18 cellular contexts compared by ENCODE assay signal in the genomic region with DNA sequence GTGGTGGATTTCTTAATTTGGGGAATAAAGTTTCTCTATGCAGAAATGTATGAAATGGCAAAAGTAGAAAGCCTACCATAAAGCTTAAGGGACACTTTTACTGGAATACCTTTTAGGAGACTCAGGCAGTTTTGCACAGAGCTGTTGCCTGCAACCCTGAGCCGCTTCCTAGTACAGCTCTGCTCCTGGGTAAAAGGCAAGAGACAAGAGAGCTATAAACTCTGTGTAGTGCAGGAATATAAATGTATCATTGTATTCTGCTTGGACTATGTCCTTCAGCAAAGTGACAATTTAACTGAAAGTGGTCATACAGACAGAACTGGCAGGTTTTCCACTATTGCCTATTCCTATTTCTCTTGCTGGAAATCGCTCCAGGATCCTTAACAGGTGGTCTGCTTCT.
DNase-seq lines count a peak whose midpoint lies in the region; ATAC-seq and TF ChIP-seq lines count a peak whose summit lies in the region.
"Had no signal": no experiment of that assay in that cellular context is flagged by ENCODE, and none has a peak within 500 bp of the region (broad histone marks: within the 10 kb centered on the region; RNA-seq: fewer than 3 reads in every experiment).

No MANE protein-coding gene starts in this region.

- H3K27ac ChIP-seq in colonic mucosa = peak overlapping the region; percentile 23
- H3K27ac ChIP-seq: BLaER1, C4-2B had no signal

- intact Hi-C loops in colonic mucosa (cut with DNase I) = no loop called here
- intact Hi-C loops in mucosa of descending colon (cut with DNase I, micrococcal nuclease) = no loop called here

- H3K27me3 ChIP-seq in colonic mucosa = no peaks in the 10 kb centered on the region
- H3K27me3 ChIP-seq: BLaER1 had no signal

- H3K9me3 ChIP-seq in colonic mucosa = no peaks in the 10 kb centered on the region
- H3K9me3 ChIP-seq in mucosa of descending colon = no peaks in the 10 kb centered on the region
- H3K9me3 ChIP-seq: BLaER1, Caco-2 had no signal

- TF ChIP-seq CTCF in colonic mucosa (IDR thresholded peaks at IDR 0.05) (no peak), mucosa of descending colon (IDR thresholded peaks at IDR 0.05) (no peak)

- H3K36me3 ChIP-seq in colonic mucosa (no peaks in the 10 kb centered on the region), mucosa of descending colon (ENCODE audit: low read depth) (no peaks in the 10 kb centered on the region)
- H3K36me3 ChIP-seq: BLaER1 had no signal

- peak; percentile 39 for DNase-seq in colonic mucosa
- DNase-seq in mucosa of descending colon = peak in 2 of 3 donors; percentile 39 to 44
- peak; percentile 19 for DNase-seq in pons (ENCODE audit: low spot score)
- no peak for DNase-seq in NCI-H748 treated with DMSO at 0.1 percent for 48 hours (lab: John Stamatoyannopoulos, UW)
- no peak for DNase-seq in NCI-H2227 (lab: John Stamatoyannopoulos, UW; ENCODE audit: unreplicated experiment)
- DNase-seq: Caco-2; CD4-positive, CD25-positive, alpha-beta regulatory T cell; CD8-positive, alpha-beta T cell; DMS153; DND-41; H9 had no signal

- H3K9ac ChIP-seq in colonic mucosa (ENCODE audit: low read depth in 2 of 2, low read length in 2 of 2) = no peak overlapping the region
- H3K9ac ChIP-seq: BLaER1 had no signal

- ATAC-seq in mucosa of descending colon = peak; percentile 93
- no peak for ATAC-seq in HG03108 (IDR thresholded peaks at IDR 0.05; ENCODE audit: unreplicated experiment)
- ATAC-seq in GM19455 (IDR thresholded peaks at IDR 0.05; ENCODE audit: unreplicated experiment) = no peak
- ATAC-seq: CD8-positive, alpha-beta T cell; GM12878; GM23338; HCT116 had no signal

- H3K4me3 ChIP-seq in colonic mucosa (no peak overlapping the region), mucosa of descending colon (no peak overlapping the region)
- H3K4me3 ChIP-seq: BLaER1, GM12878, GM23338 had no signal

- H3K4me1 ChIP-seq in colonic mucosa = no peaks in the 10 kb centered on the region
- peaks cover 11% of the 10 kb centered on the region for H3K4me1 ChIP-seq in mucosa of descending colon (ENCODE audit: low read depth)
- H3K4me1 ChIP-seq: BLaER1, Caco-2 had no signal

Comparison
In these comparisons a context has a peak if more than half of its experiments do, and no peak if none do; other contexts are left out.
1. DNase-seq: peak in colonic mucosa (single experiment), mucosa of descending colon (2 of 3) and pons (single experiment); none in NCI-H748 treated with DMSO at 0.1 percent for 48 hours (single experiment) and NCI-H2227 (single experiment).